ENCODE assay signal across 30 cellular contexts in the genomic region with DNA sequence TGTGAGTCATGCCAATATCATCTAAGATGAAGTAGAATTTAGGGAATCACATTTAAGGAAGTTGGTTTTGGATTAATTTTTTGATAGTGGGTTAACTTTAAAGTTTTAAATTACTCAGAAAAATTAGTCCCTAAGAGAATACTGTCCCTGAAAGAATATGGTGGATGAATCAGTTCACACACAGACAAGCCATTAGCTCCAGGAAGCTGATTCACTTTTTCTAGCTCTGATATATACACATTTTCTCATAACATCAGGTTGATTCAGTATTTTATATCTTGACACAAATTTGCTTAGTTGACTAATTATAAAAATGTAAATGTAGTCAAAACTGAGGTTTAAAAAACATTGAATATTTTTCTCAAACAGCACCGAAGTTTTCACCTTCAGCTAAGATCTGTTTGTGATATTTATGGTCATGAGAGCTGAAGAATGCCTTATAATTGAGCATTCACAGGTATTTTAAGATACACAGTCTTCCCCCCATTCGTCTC. TPM values are rescaled to one million over a fixed set of nuclear protein-coding genes. Genes with fewer than 3 reads are reported as not detected.
"Had no signal": no experiment of that assay in that cellular context is flagged by ENCODE, and none has a peak within 500 bp of the region (broad histone marks: within the 10 kb centered on the region; RNA-seq: fewer than 3 reads in every experiment).

No MANE protein-coding gene starts in this region.

- ATAC-seq: activated CD8-positive, alpha-beta memory T cell treated with anti-CD3 and anti-CD28 coated beads, Interleukin-2, amount 10 ng/mL, durations not matched to agents 7 days and 5 days; activated naive CD4-positive, alpha-beta T cell treated with anti-CD3 and anti-CD28 coated beads, Interleukin-2, amount 50 U/mL, for 72 hours; activated naive CD8-positive, alpha-beta T cell treated with anti-CD3 and anti-CD28 coated beads, Interleukin-2, amount 50 U/mL, for 24 hours had no signal

- H3K4me2 ChIP-seq: SK-N-SH had no signal

- H3K9me3 Mint-ChIP-seq: activated naive CD4-positive, alpha-beta T cell treated with anti-CD3 and anti-CD28 coated beads, Interleukin-2, amount 50 U/mL, for 72 hours; activated T-helper 1 cell treated with anti-CD3 and anti-CD28 coated beads, Interleukin-12 subunit alpha, Interleukin-12 subunit beta, Interleukin-2, Interleukin-4 antibody, amounts not matched to agents 30 ng/mL and 10 ng/mL and 1 ng/mL, durations not matched to agents 14 hours and 24 hours and 36 hours had no signal

- H3K4me1 ChIP-seq: ascending aorta, Peyer's patch, SJCRH30 had no signal

- H3K9me3 ChIP-seq: ascending aorta, Peyer's patch, SJCRH30, SK-N-SH had no signal

- H3K27me3 ChIP-seq: ascending aorta, brain microvascular endothelial cell, Peyer's patch, SJCRH30 had no signal

- H3K4me1 Mint-ChIP-seq: activated B cell treated with CpG ODN at 0.5 μM for 24 hours; activated CD4-positive, alpha-beta T cell treated with anti-CD3 and anti-CD28 coated beads, Interleukin-2, amount 10 ng/mL, durations not matched to agents 24 days and 14 days; activated CD8-positive, alpha-beta memory T cell treated with anti-CD3 and anti-CD28 coated beads, Interleukin-2, amount 10 ng/mL, durations not matched to agents 7 days and 5 days; activated naive CD8-positive, alpha-beta T cell treated with anti-CD3 and anti-CD28 coated beads, Interleukin-2, amount 50 U/mL, for 24 hours had no signal

- H3K27ac Mint-ChIP-seq: activated B cell treated with CpG ODN at 0.5 μM for 24 hours; activated CD4-positive, alpha-beta T cell treated with anti-CD3 and anti-CD28 coated beads, Interleukin-2, amount 10 ng/mL, durations not matched to agents 24 days and 14 days; activated CD8-positive, alpha-beta memory T cell treated with anti-CD3 and anti-CD28 coated beads, Interleukin-2, amount 10 ng/mL, durations not matched to agents 7 days and 5 days; activated naive CD4-positive, alpha-beta T cell treated with anti-CD3 and anti-CD28 coated beads, Interleukin-2, amount 50 U/mL, for 72 hours; activated naive CD8-positive, alpha-beta T cell treated with anti-CD3 and anti-CD28 coated beads, Interleukin-2, amount 50 U/mL, for 24 hours; activated T-cell treated with anti-CD3 and anti-CD28 coated beads, Interleukin-2, amount 50 U/mL, for 24 hours; activated T-helper 1 cell treated with anti-CD3 and anti-CD28 coated beads, Interleukin-12 subunit alpha, Interleukin-12 subunit beta, Interleukin-2, Interleukin-4 antibody, amounts not matched to agents 30 ng/mL and 10 ng/mL and 1 ng/mL, durations not matched to agents 14 hours and 24 hours and 36 hours had no signal

- H3K36me3 ChIP-seq: ascending aorta, brain microvascular endothelial cell, Peyer's patch, SJCRH30 had no signal

- H3K4me3 Mint-ChIP-seq: activated B cell treated with CpG ODN at 0.5 μM for 24 hours; activated CD4-positive, alpha-beta T cell treated with anti-CD3 and anti-CD28 coated beads, Interleukin-2, amount 10 ng/mL, durations not matched to agents 24 days and 14 days; activated CD8-positive, alpha-beta memory T cell treated with anti-CD3 and anti-CD28 coated beads, Interleukin-2, amount 10 ng/mL, durations not matched to agents 7 days and 5 days; activated naive CD8-positive, alpha-beta T cell treated with anti-CD3 and anti-CD28 coated beads, Interleukin-2, amount 50 U/mL, for 24 hours; activated T-cell treated with anti-CD3 and anti-CD28 coated beads, Interleukin-2, amount 50 U/mL, for 24 hours; activated T-helper 1 cell treated with anti-CD3 and anti-CD28 coated beads, Interleukin-12 subunit alpha, Interleukin-12 subunit beta, Interleukin-2, Interleukin-4 antibody, amounts not matched to agents 30 ng/mL and 10 ng/mL and 1 ng/mL, durations not matched to agents 14 hours and 24 hours and 36 hours had no signal

- H3K27ac ChIP-seq: ascending aorta, brain microvascular endothelial cell, Peyer's patch, RWPE1, SJCRH30 had no signal

- DNase-seq: activated B cell treated with CpG ODN at 0.5 μM for 24 hours; activated CD4-positive, alpha-beta T cell treated with anti-CD3 and anti-CD28 coated beads for 1 hour; activated CD4-positive, alpha-beta T cell treated with anti-CD3 and anti-CD28 coated beads, Interleukin-2, amount 10 ng/mL, durations not matched to agents 24 days and 14 days; activated CD4-positive, alpha-beta T cell treated with anti-CD3 and anti-CD28 coated beads, Interleukin-2, amount 50 U/mL, for 48 hours; activated CD8-positive, alpha-beta memory T cell treated with anti-CD3 and anti-CD28 coated beads, Interleukin-2, amount 10 ng/mL, durations not matched to agents 7 days and 5 days; activated effector memory CD4-positive, alpha-beta T cell treated with Interleukin-2 at 50 U/mL for 16 hours; activated naive CD4-positive, alpha-beta T cell; activated naive CD8-positive, alpha-beta T cell treated with anti-CD3 and anti-CD28 coated beads, Interleukin-2, amount 50 U/mL, for 24 hours; activated T-cell treated with anti-CD3 and anti-CD28 coated beads, Interleukin-2, amount 50 U/mL, for 24 hours; amniotic stem cell; brain microvascular endothelial cell; cerebellar nuclear complex; KBM-7; NCI-H1092; NCI-H1417 treated with DMSO at 0.1 percent for 48 hours; NCI-H1694; NCI-H2029; NCI-H2107; NCI-H345; NCI-H510A; NCI-H526 treated with DMSO at 0.1 percent for 48 hours; NK-92 treated with Interleukin-12 subunit alpha and Interleukin-12 subunit beta, amount 100 ng/mL, for 24 hours; Peyer's patch; Right ventricle myocardium superior; SJCRH30; SK-N-SH had no signal

- H3K27me3 Mint-ChIP-seq: activated B cell treated with CpG ODN at 0.5 μM for 24 hours had no signal

- H3K36me3 Mint-ChIP-seq: activated CD8-positive, alpha-beta memory T cell treated with anti-CD3 and anti-CD28 coated beads, Interleukin-2, amount 10 ng/mL, durations not matched to agents 7 days and 5 days; activated naive CD4-positive, alpha-beta T cell treated with anti-CD3 and anti-CD28 coated beads, Interleukin-2, amount 50 U/mL, for 72 hours had no signal

- H3K4me3 ChIP-seq: ascending aorta, Peyer's patch, SJCRH30 had no signal

- H3K9ac ChIP-seq: SK-N-SH had no signal

RNA-seq across cellular contexts. Expression of a gene that starts 55.1 kb away (rescaled TPM):
- total RNA-seq: ascending aorta had no signal
